In the genomic region with DNA sequence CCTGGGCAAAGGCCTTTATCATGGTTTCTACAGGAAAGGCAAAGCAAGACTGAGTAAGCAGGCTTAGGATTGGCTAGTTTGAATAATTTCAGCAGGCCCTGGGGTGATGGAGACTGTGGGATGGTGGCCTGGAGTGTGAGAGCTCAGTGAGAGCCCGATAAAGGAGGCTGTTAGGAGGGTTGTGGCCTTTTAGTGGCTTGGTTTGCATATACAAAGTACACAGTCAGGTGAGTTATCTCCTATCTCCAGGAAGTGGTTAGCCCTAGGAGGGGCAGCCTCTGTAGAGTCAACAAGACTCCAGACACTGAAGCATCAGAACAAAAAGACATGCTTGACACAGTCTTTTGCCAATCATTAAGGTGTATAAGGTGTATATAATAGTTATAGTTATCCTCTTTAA, we compare ENCODE assay signal across 8 cellular contexts.
A peak's percentile ranks its signal among the peaks of the same experiment; 100 is the strongest.
DNase-seq lines count a peak whose midpoint lies in the region; ATAC-seq, FAIRE-seq and TF ChIP-seq lines count a peak whose summit lies in the region.

No MANE protein-coding gene starts in this region.

- TF ChIP-seq CTCF in D721Med (IDR thresholded peaks at IDR 0.05; ENCODE audit: insufficient read depth, missing control alignments): no peak

- H3K4me3 Mint-ChIP-seq in naive B cell: peak overlapping the region in 5 of 8 donors; percentile 4 to 72 (median 34)

- peaks cover 7 to 17% of the 10 kb centered on the region in 2 donors for H3K36me3 Mint-ChIP-seq in naive B cell

- no peak overlapping the region for H3K27ac Mint-ChIP-seq in naive B cell

- FAIRE-seq in D721Med (lab: Jason Lieb, UNC): no peak

- H3K9me3 Mint-ChIP-seq in naive B cell: peaks cover 2 to 20% (median 10%) of the 10 kb centered on the region in 7 donors

- H3K27me3 Mint-ChIP-seq in naive B cell: peaks cover 0 to 9% (median 0%) of the 10 kb centered on the region in 3 donors

- ATAC-seq in GM18508 (IDR thresholded peaks at IDR 0.05; ENCODE audit: insufficient read depth, unreplicated experiment) (peak; percentile 54), naive B cell (ENCODE audit: low read depth in 2 of 2) (peak; percentile 58 to 65), GM18873 (IDR thresholded peaks at IDR 0.05; ENCODE audit: low FRiP score, unreplicated experiment) (no peak)

- DNase-seq in M059J (ENCODE audit: low read depth) (peak; percentile 34), naive B cell (no peak), D721Med (ENCODE audit: insufficient read length, low spot score) (no peak), HuH-7 (ENCODE audit: low spot score) (no peak)
- DNase-seq in activated CD8-positive, alpha-beta memory T cell treated with anti-CD3 and anti-CD28 coated beads, Interleukin-2, amount 50 U/mL, for 4 hours: peak; percentile 26
- DNase-seq in NK-92 treated with Interleukin-12 subunit alpha and Interleukin-12 subunit beta, amount 100 ng/mL, for 24 hours (lab: John Stamatoyannopoulos, UW): no peak

- H3K4me1 Mint-ChIP-seq in naive B cell: peaks cover 28 to 33% (median 28%) of the 10 kb centered on the region in 3 donors

Comparison
In these comparisons a context has a peak if more than half of its experiments do, and no peak if none do; other contexts are left out.
1. DNase-seq: peak in M059J (single experiment) and activated CD8-positive, alpha-beta memory T cell treated with anti-CD3 and anti-CD28 coated beads, Interleukin-2, amount 50 U/mL, for 4 hours (single experiment); none in naive B cell (single experiment), NK-92 treated with Interleukin-12 subunit alpha and Interleukin-12 subunit beta, amount 100 ng/mL, for 24 hours (single experiment), D721Med (single experiment) and HuH-7 (single experiment).